Comparison of ENCODE assay signal across 31 cellular contexts in the genomic region with DNA sequence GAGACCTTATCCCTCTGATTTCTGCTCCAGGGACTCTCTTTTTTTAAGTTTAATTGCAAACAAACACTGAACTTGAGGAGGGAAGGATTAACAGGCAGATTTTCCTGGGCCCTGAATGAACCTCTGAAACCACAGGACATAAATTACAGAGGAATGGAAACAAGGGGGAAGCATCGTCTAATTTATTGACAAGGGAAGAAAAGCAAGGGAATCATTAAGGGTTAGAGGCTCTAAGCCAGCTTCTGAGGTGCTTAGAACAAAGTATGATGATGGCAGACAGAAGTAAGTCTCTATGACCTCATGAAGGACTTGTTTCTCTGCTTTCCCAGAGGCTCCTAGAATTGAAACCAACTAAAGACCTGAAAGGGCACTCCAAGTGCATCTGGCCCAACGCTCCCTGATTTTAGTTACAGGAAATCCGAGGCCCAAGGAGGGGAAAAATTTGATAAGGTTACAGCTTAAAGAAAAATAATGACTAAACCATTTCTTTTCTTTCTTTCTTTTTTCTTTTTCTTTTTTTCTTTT.
"Had no signal": no experiment of that assay in that cellular context is flagged by ENCODE, and none has a peak within 500 bp of the region (broad histone marks: within the 10 kb centered on the region; RNA-seq: fewer than 3 reads in every experiment).

No MANE protein-coding gene starts in this region.

- H3K36me3 ChIP-seq: cardiac muscle cell, heart right ventricle, lower lobe of right lung, right atrium auricular region, stomach, thyroid gland, upper lobe of right lung had no signal

- H3K9me3 Mint-ChIP-seq: effector memory CD8-positive, alpha-beta T cell; T-helper 1 cell treated with Interleukin-12 subunit alpha and Interleukin-12 subunit beta and Interleukin-4 antibody, amounts not matched to agents 30 μg/mL and 1 μg/mL, for 36 hours had no signal

- H3K4me1 ChIP-seq: lower lobe of right lung, thyroid gland, upper lobe of right lung had no signal

- DNase-seq: activated CD4-positive, alpha-beta T cell treated with anti-CD3 and anti-CD28 coated beads for 4 hours; activated CD4-positive, alpha-beta T cell treated with anti-CD3 and anti-CD28 coated beads, Interleukin-2, amount 50 U/mL, for 48 hours; activated CD8-positive, alpha-beta memory T cell treated with anti-CD3 and anti-CD28 coated beads for 24 hours; activated effector memory CD4-positive, alpha-beta T cell treated with Interleukin-2 at 50 U/mL for 16 hours; activated naive CD4-positive, alpha-beta T cell treated with Interleukin-2 at 50 U/mL for 16 hours; anterior cingulate cortex; cerebellar nuclear complex; cortex of kidney; effector memory CD8-positive, alpha-beta T cell; foreskin melanocyte; heart right ventricle; lower lobe of right lung; mesendoderm; naive B cell; nucleus accumbens; stimulated activated CD4-positive, alpha-beta T cell treated with anti-CD3 and anti-CD28 coated beads, Interleukin-15, amount 100 ng/mL, for 24 hours; stimulated activated CD4-positive, alpha-beta T cell treated with anti-CD3 and anti-CD28 coated beads, Interleukin-2, amount 100 ng/mL, for 24 hours; stimulated activated naive B cell treated with anti-CD40 and anti-IgM and Interleukin-4, amounts not matched to agents 10 μg/mL and 1 μg/mL and 100 μg/mL, for 72 hours; stomach; SW 1271; T-helper 9 cell; thyroid gland; upper lobe of right lung had no signal

- H3K27me3 ChIP-seq: cardiac muscle cell, heart right ventricle, right atrium auricular region, stomach, thyroid gland, upper lobe of right lung had no signal

- H3K4me3 Mint-ChIP-seq: activated naive CD8-positive, alpha-beta T cell; brain; effector memory CD8-positive, alpha-beta T cell; neural crest cell; stimulated activated naive B cell treated with anti-CD40 and anti-IgM and Interleukin-4, amounts not matched to agents 10 μg/mL and 1 μg/mL and 100 μg/mL, for 72 hours; T-helper 1 cell treated with Interleukin-12 subunit alpha and Interleukin-12 subunit beta and Interleukin-4 antibody, amounts not matched to agents 30 μg/mL and 1 μg/mL, for 36 hours had no signal

- H3K4me3 ChIP-seq: cardiac muscle cell, heart right ventricle, lower lobe of right lung, right atrium auricular region, stomach, thyroid gland, upper lobe of right lung had no signal

- H3K27ac Mint-ChIP-seq: activated naive CD8-positive, alpha-beta T cell; effector memory CD8-positive, alpha-beta T cell; naive B cell; stimulated activated naive B cell treated with anti-CD40 and anti-IgM and Interleukin-4, amounts not matched to agents 10 μg/mL and 1 μg/mL and 100 μg/mL, for 72 hours; T-helper 1 cell treated with Interleukin-12 subunit alpha and Interleukin-12 subunit beta and Interleukin-4 antibody, amounts not matched to agents 30 μg/mL and 1 μg/mL, for 36 hours had no signal

- H3K27me3 Mint-ChIP-seq: brain had no signal

- H3K9me3 ChIP-seq: heart right ventricle, lower lobe of right lung, right atrium auricular region, stomach, thyroid gland, upper lobe of right lung had no signal

- H3K27ac ChIP-seq: cardiac muscle cell, lower lobe of right lung, right atrium auricular region, thyroid gland, upper lobe of right lung, VCaP had no signal

- H3K4me1 Mint-ChIP-seq: naive B cell; neural crest cell; stimulated activated naive B cell treated with anti-CD40 and anti-IgM and Interleukin-4, amounts not matched to agents 10 μg/mL and 1 μg/mL and 100 μg/mL, for 72 hours had no signal

- H3K36me3 Mint-ChIP-seq: activated naive CD8-positive, alpha-beta T cell; naive B cell; stimulated activated naive B cell treated with anti-CD40 and anti-IgM and Interleukin-4, amounts not matched to agents 10 μg/mL and 1 μg/mL and 100 μg/mL, for 72 hours had no signal

- FAIRE-seq: TTC549 had no signal
